In the genomic region with DNA sequence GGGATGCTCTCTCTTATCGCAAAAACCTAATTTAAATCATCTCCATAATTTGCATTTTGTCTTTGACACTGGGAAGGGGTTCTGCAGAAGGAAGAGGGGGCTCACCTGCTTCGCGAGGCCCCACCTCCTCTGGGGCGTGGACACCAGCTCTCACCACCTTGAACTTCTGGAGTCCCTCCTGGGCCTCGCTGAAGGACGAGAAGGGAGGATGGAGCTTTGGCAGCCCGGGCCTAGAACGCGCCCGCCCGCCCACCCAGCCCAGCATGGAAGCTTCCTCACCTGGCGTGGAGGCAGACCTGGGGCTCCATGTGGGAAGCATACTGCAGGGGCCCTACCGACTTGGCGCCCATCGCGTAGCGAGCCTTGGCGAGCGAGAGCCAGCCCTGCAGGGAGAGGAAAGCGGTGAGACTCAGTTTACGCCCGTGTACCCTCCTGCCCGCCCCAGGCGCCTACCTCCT, we compare ENCODE assay signal across 8 cellular contexts. TPM values are rescaled to one million over a fixed set of nuclear protein-coding genes. Genes with fewer than 3 reads are reported as not detected.
DNase-seq lines count a peak whose midpoint lies in the region; ATAC-seq and TF ChIP-seq lines count a peak whose summit lies in the region.

No MANE protein-coding gene starts in this region.

- peaks cover 13% of the 10 kb centered on the region for H3K36me3 Mint-ChIP-seq in activated naive CD8-positive, alpha-beta T cell

- peak overlapping the region; percentile 73 to 98 (median 88) for H3K4me3 ChIP-seq in stomach

- peaks cover 31 to 55% (median 50%) of the 10 kb centered on the region in 4 donors for H3K36me3 ChIP-seq in stomach

- H3K9me3 ChIP-seq in stomach: no peaks in the 10 kb centered on the region

- ATAC-seq in Right ventricle myocardium superior (ENCODE audit: poor library complexity): peak; percentile 0
- no peak for ATAC-seq in left cardiac atrium
- ATAC-seq in GM21423 (IDR thresholded peaks at IDR 0.05; ENCODE audit: unreplicated experiment): no peak

- TF ChIP-seq CTCF in stomach (IDR thresholded peaks at IDR 0.05): no peak

- peak overlapping the region; percentile 99 for H3K27ac Mint-ChIP-seq in activated naive CD8-positive, alpha-beta T cell

- no peaks in the 10 kb centered on the region for H3K27me3 Mint-ChIP-seq in activated naive CD8-positive, alpha-beta T cell

- peak overlapping the region; percentile 100 for H3K4me3 Mint-ChIP-seq in activated naive CD8-positive, alpha-beta T cell

- no peaks in the 10 kb centered on the region for H3K9me3 Mint-ChIP-seq in activated naive CD8-positive, alpha-beta T cell (ENCODE audit: low read depth)

- peak overlapping the region; percentile 91 to 96 (median 92) for H3K27ac ChIP-seq in stomach

- H3K4me1 Mint-ChIP-seq in activated naive CD8-positive, alpha-beta T cell (ENCODE audit: low read depth): peaks cover 29% of the 10 kb centered on the region

- DNase-seq in Right ventricle myocardium superior (no peak), left cardiac atrium (no peak), HT-29 (ENCODE audit: low spot score) (peak; percentile 16), iPS-NIHi11 (ENCODE audit: low spot score) (peak; percentile 52), stomach (no peak), D341Med (ENCODE audit: low spot score) (no peak)

- WGBS in stomach, 5 donors: 1 to 3% (median 2%) methylated on average over 21 to 24 of the region's 24 CpGs

- TF ChIP-seq EP300 in stomach (IDR thresholded peaks at IDR 0.05): no peak

- TF ChIP-seq POLR2A in stomach (IDR thresholded peaks at IDR 0.05): no peak

- peaks cover 18 to 47% (median 35%) of the 10 kb centered on the region in 4 donors for H3K4me1 ChIP-seq in stomach

- no peaks in the 10 kb centered on the region for H3K27me3 ChIP-seq in stomach

- intact Hi-C loops in Right ventricle myocardium superior (cut with DNase I) (no loop called here), left cardiac atrium (cut with DNase I) (no loop called here), stomach (cut with DNase I; ENCODE audit: low total_unique reads) (no loop called here)

RNA-seq across cellular contexts. Expression of a gene that starts 1.1 kb away (rescaled TPM):
- 60.2 TPM for total RNA-seq in Right ventricle myocardium superior
- total RNA-seq in left cardiac atrium: 10 to 100 TPM; 55.0 to 79.3 TPM
- 170 and 172 TPM in 2 replicates for total RNA-seq in HT-29 (2014; rRNA removed; shearing (Covaris generic))
- 10 to 100 TPM; 14.2 to 88.7 (median 43.7) TPM for total RNA-seq in stomach
- 100 to 1,000 TPM in 1 of 3 donors, 10 to 100 TPM in 2; 84.4 to 128 (median 85.5) TPM for polyA plus RNA-seq in stomach

RNA-seq across cellular contexts. Expression of a gene that starts 14.3 kb away (rescaled TPM):
- 15.7 TPM for total RNA-seq in Right ventricle myocardium superior
- 10 to 100 TPM; 24.2 to 28.0 TPM for total RNA-seq in left cardiac atrium
- 67.5 and 76.0 TPM in 2 replicates for total RNA-seq in HT-29 (2014; rRNA removed; shearing (Covaris generic))
- total RNA-seq in stomach: 100 to 1,000 TPM in 2 of 5 donors, 10 to 100 TPM in 3; 38.6 to 177 (median 92.6) TPM
- polyA plus RNA-seq in stomach: 10 to 100 TPM; 37.0 to 54.3 (median 42.8) TPM

Comparison
In these comparisons a context has a peak if more than half of its experiments do, and no peak if none do; other contexts are left out.
1. DNase-seq: peak in HT-29 (single experiment) and iPS-NIHi11 (single experiment); none in Right ventricle myocardium superior (single experiment), left cardiac atrium (single experiment), stomach (single experiment) and D341Med (single experiment).